8 cellular contexts compared by ENCODE assay signal in genomic region chr1:19390901-19391595, GRCh38.
DNase-seq lines count a peak whose midpoint lies in the region; ATAC-seq and TF ChIP-seq lines count a peak whose summit lies in the region.

No MANE protein-coding gene starts in this region.

- TF ChIP-seq POLR2A in esophagus squamous epithelium (IDR thresholded peaks at IDR 0.05) = no peak

- intact Hi-C loops in esophagus squamous epithelium (cut with DNase I) = loop anchor here (10.0 kb wide), 2 partner anchors 94 to 194 kb away; partner anchors contain the start of gene CAPZB

- H3K9me3 ChIP-seq in esophagus squamous epithelium (no peaks in the 10 kb centered on the region), subcutaneous abdominal adipose tissue (ENCODE audit: control insufficient read depth in 5 of 5, low read length in 5 of 5) (no peaks in the 10 kb centered on the region)

- no peak overlapping the region for H3K27ac Mint-ChIP-seq in neural crest cell (ENCODE audit: unreplicated experiment)

- ATAC-seq in HG03439 (IDR thresholded peaks at IDR 0.05; ENCODE audit: unreplicated experiment) = no peak

- TF ChIP-seq CTCF in esophagus squamous epithelium (IDR thresholded peaks at IDR 0.05) (peak; percentile 79 to 92 (median 85)), neural crest cell (conservative IDR thresholded peaks at IDR 0.05) (peak; percentile 82)

- no peaks in the 10 kb centered on the region for H3K27me3 Mint-ChIP-seq in neural crest cell (ENCODE audit: low read depth)

- H3K9me3 Mint-ChIP-seq in neural crest cell = no peaks in the 10 kb centered on the region

- WGBS in esophagus squamous epithelium, 2 donors = 19 to 29% methylated on average over 17 of the region's 17 CpGs

- H3K27ac ChIP-seq in esophagus squamous epithelium (peak overlapping the region; percentile 70 to 89 (median 86)), subcutaneous abdominal adipose tissue (ENCODE audit: low read depth, low read length) (peak overlapping the region; percentile 48)

- DNase-seq in ELR (ENCODE audit: low read depth) (peak; percentile 59), HCEC 1CT (peak; percentile 56), NCI-H2227 treated with DMSO at 0.1 percent for 48 hours (lab: John Stamatoyannopoulos, UW) (peak; percentile 30), activated T-cell treated with anti-CD3 and anti-CD28 coated beads for 48 hours (ENCODE audit: low read depth) (peak; percentile 50), esophagus squamous epithelium (lab: John Stamatoyannopoulos, UW) (no peak), neural crest cell (ENCODE audit: low read depth, low spot score) (peak; percentile 35)

- H3K4me3 Mint-ChIP-seq in neural crest cell = no peak overlapping the region

- H3K4me3 ChIP-seq in esophagus squamous epithelium (peak overlapping the region in 2 of 4 donors; percentile 9 to 13), subcutaneous abdominal adipose tissue (ENCODE audit: low read depth in 1 of 5, low read length in 5 of 5) (peak overlapping the region in 3 of 5 donors; percentile 19 to 43 (median 35))

- H3K9ac ChIP-seq in subcutaneous abdominal adipose tissue (ENCODE audit: low read length in 5 of 5) = peak overlapping the region in 3 of 5 donors; percentile 35 to 64 (median 35)

- peaks cover 31% of the 10 kb centered on the region for H3K4me1 Mint-ChIP-seq in neural crest cell

- H3K27me3 ChIP-seq in esophagus squamous epithelium (no peaks in the 10 kb centered on the region), subcutaneous abdominal adipose tissue (ENCODE audit: control insufficient read depth in 5 of 5, insufficient read depth in 4 of 5, low read length in 5 of 5) (no peaks in the 10 kb centered on the region)

- H3K36me3 Mint-ChIP-seq in neural crest cell (ENCODE audit: low read depth) = no peaks in the 10 kb centered on the region

- peaks cover 56 to 100% (median 69%) of the 10 kb centered on the region in 3 donors for H3K4me1 ChIP-seq in esophagus squamous epithelium
- peaks cover 0 to 48% (median 36%) of the 10 kb centered on the region in 5 donors for H3K4me1 ChIP-seq in subcutaneous abdominal adipose tissue (ENCODE audit: control insufficient read depth in 5 of 5, insufficient read depth in 5 of 5, low read length in 5 of 5)

- peaks cover 0 to 24% (median 5%) of the 10 kb centered on the region in 3 donors for H3K36me3 ChIP-seq in esophagus squamous epithelium
- H3K36me3 ChIP-seq in subcutaneous abdominal adipose tissue (ENCODE audit: control insufficient read depth in 5 of 5, insufficient read depth in 5 of 5, low read length in 5 of 5) = peaks cover 0 to 5% (median 4%) of the 10 kb centered on the region in 5 donors
